Comparison of ENCODE assay signal across 8 cellular contexts in the genomic region with DNA sequence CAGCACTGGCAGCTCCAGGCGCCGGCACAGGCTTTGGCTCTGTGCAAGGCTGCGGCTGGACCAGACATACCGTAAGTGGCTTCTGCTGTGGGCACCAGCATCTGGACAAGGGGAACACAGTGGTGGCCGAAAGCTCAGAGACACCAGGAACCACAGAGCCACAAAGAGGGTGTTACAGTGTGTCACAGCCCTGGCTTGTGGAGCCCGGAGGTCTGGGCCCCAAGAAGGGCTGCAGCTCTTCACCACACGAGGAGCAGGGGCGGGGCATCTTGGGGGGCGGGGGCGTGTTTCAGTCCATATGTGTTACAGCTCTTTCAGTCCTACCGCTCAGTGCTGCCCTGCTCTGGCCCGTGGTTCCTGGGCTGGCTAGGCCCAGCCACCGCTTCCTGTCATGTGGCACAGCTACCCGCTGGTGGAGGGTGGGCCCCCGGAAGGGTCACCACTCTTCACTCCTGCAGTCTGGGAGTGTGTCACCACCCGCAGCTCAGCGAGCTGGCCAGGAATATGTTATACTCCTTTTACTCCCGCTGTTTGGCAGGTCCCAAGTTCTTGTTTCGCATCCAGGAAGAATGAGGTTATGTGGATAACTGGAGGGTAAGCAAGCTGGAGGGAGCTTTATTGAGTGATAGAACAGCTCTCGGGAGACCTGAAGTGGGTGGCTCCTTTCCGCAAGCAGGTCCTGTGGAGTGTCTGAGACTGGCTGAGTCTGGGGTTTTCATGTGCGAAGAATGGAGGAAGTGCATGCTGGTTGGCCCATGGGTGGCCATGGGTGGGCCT. TPM values are rescaled to one million over a fixed set of nuclear protein-coding genes. Genes with fewer than 3 reads are reported as not detected.
DNase-seq lines count a peak whose midpoint lies in the region; ATAC-seq, FAIRE-seq and TF ChIP-seq lines count a peak whose summit lies in the region.

No MANE protein-coding gene starts in this region.

- H3K4me1 ChIP-seq in GM23248 (ENCODE audit: insufficient read depth), result peaks cover 20% of the 10 kb centered on the region
- H3K4me1 ChIP-seq in SJSA1 (replicated peaks), result peaks cover 26% of the 10 kb centered on the region

- no peaks in the 10 kb centered on the region for H3K27me3 ChIP-seq in GM23248 (replicated peaks; ENCODE audit: insufficient read depth)
- no peaks in the 10 kb centered on the region for H3K27me3 ChIP-seq in SJSA1 (replicated peaks)
- H3K27me3 ChIP-seq in brain microvascular endothelial cell (replicated peaks), result no peaks in the 10 kb centered on the region

- H3K9me2 ChIP-seq in GM23248 (ENCODE audit: insufficient read depth), result no peaks in the 10 kb centered on the region

- H3K36me3 ChIP-seq in GM23248 (ENCODE audit: low read depth) (no peaks in the 10 kb centered on the region), SJSA1 (peaks cover 8% of the 10 kb centered on the region; the same call in 1 of the 2 replicates), brain microvascular endothelial cell (replicated peaks) (no peaks in the 10 kb centered on the region)

- peaks cover 33% of the 10 kb centered on the region for H3K79me2 ChIP-seq in GM23248 (ENCODE audit: insufficient read depth)

- DNase-seq in AML-193 (lab: John Stamatoyannopoulos, UW) (peak; percentile 86 to 90), GM23248 (peak; percentile 98), SJSA1 (ENCODE audit: low read depth in 1 of 2, low spot score in 2 of 2) (peak; percentile 94 to 98), brain microvascular endothelial cell (peak; percentile 68), left colon (peak; percentile 74 to 78), RCC 7860 (ENCODE audit: low spot score) (no peak)
- peak; percentile 36 for DNase-seq in stimulated activated CD8-positive, alpha-beta memory T cell treated with anti-CD3 and anti-CD28 coated beads, Interleukin-12 subunit alpha, Interleukin-12 subunit beta, amount 100 ng/mL, for 4 hours (ENCODE audit: low read depth)

- peak overlapping the region; percentile 91 for H2AFZ ChIP-seq in GM23248

- peak overlapping the region; percentile 94 for H3K9ac ChIP-seq in GM23248

- intact Hi-C loops in left colon (cut with DNase I, micrococcal nuclease), result no loop called here

- H3F3A ChIP-seq in GM23248 (ENCODE audit: insufficient read depth), result peaks cover 10% of the 10 kb centered on the region; the same call in 1 of the 2 replicates

- 1 to 3% methylated on average over 22 of the region's 22 CpGs for WGBS in GM23248 (ENCODE audit: low coverage in 1 of 2, low lambda C conversion rate in 2 of 2, missing lambda C conversion rate in 2 of 2), 2 experiments

- H3K27ac ChIP-seq in GM23248, result peak overlapping the region; percentile 97
- peak overlapping the region; percentile 70 for H3K27ac ChIP-seq in SJSA1
- peak overlapping the region; percentile 47 for H3K27ac ChIP-seq in brain microvascular endothelial cell

- H4K20me1 ChIP-seq in GM23248 (ENCODE audit: insufficient read depth), result no peaks in the 10 kb centered on the region

- TF ChIP-seq CTCF in brain microvascular endothelial cell (IDR thresholded peaks at IDR 0.05; ENCODE audit: low read depth, low read length, missing control alignments), result no peak

- in situ Hi-C loops in GM23248 (cut with MboI) (no loop called here), brain microvascular endothelial cell (cut with HindIII; ENCODE audit: low pct_ligation_motif_present, low sequenced_read_pairs) (no loop called here)

- H3K9me3 ChIP-seq in GM23248 (ENCODE audit: low read depth) (no peaks in the 10 kb centered on the region), SJSA1 (replicated peaks) (no peaks in the 10 kb centered on the region)

- peak; percentile 11 for ATAC-seq in left colon
- no peak for ATAC-seq in GM21723 (IDR thresholded peaks at IDR 0.05; ENCODE audit: unreplicated experiment)

- FAIRE-seq in RCC 7860 (lab: Jason Lieb, UNC), result no peak

- H3K4me2 ChIP-seq in GM23248 (ENCODE audit: unreplicated experiment), result peak overlapping the region; percentile 92

- H3K4me3 ChIP-seq in GM23248, result peak overlapping the region; percentile 94
- peak overlapping the region; percentile 41 for H3K4me3 ChIP-seq in SJSA1
- peak overlapping the region; percentile 29 for H3K4me3 ChIP-seq in brain microvascular endothelial cell (ENCODE audit: low read depth, low read length)

RNA-seq across cellular contexts. Expression of gene LSM10, which starts 3.3 kb away (rescaled TPM):
- 4.6 and 10.4 TPM in 2 replicates for total RNA-seq in GM23248 (2014; rRNA removed; shearing (Covaris generic))
- polyA plus RNA-seq in GM23248 (2016; fragmentation: Nextera tagmentation; extraction: Ambion mirVana), result 72.5 and 80.2 TPM in 2 replicates
- total RNA-seq in SJSA1 (2014; rRNA removed; shearing (Covaris generic)), result 3.4 and 6.4 TPM in 2 replicates
- total RNA-seq in left colon, result 10 to 100 TPM; 24.1 to 24.2 TPM

RNA-seq across cellular contexts. Expression of gene STK40, which starts 15.3 kb away (rescaled TPM):
- total RNA-seq in GM23248 (2014; rRNA removed; shearing (Covaris generic)), result 11.1 and 16.4 TPM in 2 replicates
- 15.3 and 16.2 TPM in 2 replicates for polyA plus RNA-seq in GM23248 (2016; fragmentation: Nextera tagmentation; extraction: Ambion mirVana)
- total RNA-seq in SJSA1 (2014; rRNA removed; shearing (Covaris generic)), result 16.1 and 29.2 TPM in 2 replicates
- 10 to 100 TPM; 55.6 to 67.0 TPM for total RNA-seq in left colon

RNA-seq across cellular contexts. Expression of gene OSCP1, which starts 49.2 kb away (rescaled TPM):
- 6.6 and 6.9 TPM in 2 replicates for total RNA-seq in GM23248 (2014; rRNA removed; shearing (Covaris generic))
- polyA plus RNA-seq in GM23248 (2016; fragmentation: Nextera tagmentation; extraction: Ambion mirVana), result 9.9 and 10.2 TPM in 2 replicates
- total RNA-seq in SJSA1 (2014; rRNA removed; shearing (Covaris generic)), result 1.5 and 6.5 TPM in 2 replicates
- 1 to 10 TPM; 2.7 to 3.1 TPM for total RNA-seq in left colon

Comparison
In these comparisons a context has a peak if more than half of its experiments do, and no peak if none do; other contexts are left out.
1. H3K27ac ChIP-seq: peak in every context shown above with its lines; median percentile 97 in GM23248; 70 in SJSA1; 47 in brain microvascular endothelial cell.
2. H3K4me3 ChIP-seq: peak in every context shown above with its lines; median percentile 94 in GM23248; 41 in SJSA1; 29 in brain microvascular endothelial cell.